1 cellular context compared by ENCODE assay signal in genomic region chr17:82309656-82310570, GRCh38.
TF ChIP-seq lines count a peak whose summit lies in the region.

No MANE protein-coding gene starts in this region.

TF ChIP-seq in HepG2, 621 proteins besides CTCF, POLR2A, EP300 and RAD21 (continued from another document and continues in another):
- no peak for TF ChIP-seq PREB (CRISPR knock-in tag; IDR thresholded peaks at IDR 0.05)
- TF ChIP-seq GPN1 (CRISPR knock-in tag; IDR thresholded peaks at IDR 0.05; ENCODE audit: borderline replicate concordance) = no peak
- no peak for TF ChIP-seq ZSCAN12 (CRISPR knock-in tag; IDR thresholded peaks at IDR 0.05)
- no peak for TF ChIP-seq PRDM10 (CRISPR knock-in tag; IDR thresholded peaks at IDR 0.05; ENCODE audit: low read depth)
- no peak for TF ChIP-seq BORCS8-MEF2B (CRISPR knock-in tag; IDR thresholded peaks at IDR 0.05)
- no peak for TF ChIP-seq SMARCE1 (IDR thresholded peaks at IDR 0.05; ENCODE audit: borderline replicate concordance)
- peak; percentile 100 for TF ChIP-seq ZNF263 (CRISPR knock-in tag; IDR thresholded peaks at IDR 0.05)
- no peak for TF ChIP-seq PCBP1 (IDR thresholded peaks at IDR 0.05; ENCODE audit: borderline replicate concordance, low read depth, low read length)
- no peak for TF ChIP-seq POLR2G (IDR thresholded peaks at IDR 0.05; ENCODE audit: low read depth, low read length)
- no peak for TF ChIP-seq ZNF761 (CRISPR knock-in tag; conservative IDR thresholded peaks at IDR 0.05)
- TF ChIP-seq UBTF (CRISPR knock-in tag; IDR thresholded peaks at IDR 0.05) = peak; percentile 34
- TF ChIP-seq TRIM24 (CRISPR knock-in tag; IDR thresholded peaks at IDR 0.05) = no peak
- peak; percentile 90; the same call in 1 of the 2 replicates for TF ChIP-seq ZBTB7A (CRISPR knock-in tag; IDR thresholded peaks at IDR 0.05)
- TF ChIP-seq SRSF9 (IDR thresholded peaks at IDR 0.05; ENCODE audit: borderline replicate concordance, insufficient read depth, low read depth, low read length, poor library complexity, severe bottlenecking) = no peak
- TF ChIP-seq SIN3B (IDR thresholded peaks at IDR 0.05; ENCODE audit: low read length) = no peak
- TF ChIP-seq ELF3 (CRISPR knock-in tag; IDR thresholded peaks at IDR 0.05) = 0 out of 2 replicates have a peak, but pooled peaks have one; percentile 30
- no peak for TF ChIP-seq KDM4B (CRISPR knock-in tag; IDR thresholded peaks at IDR 0.05)
- TF ChIP-seq ZNF576 (CRISPR knock-in tag; IDR thresholded peaks at IDR 0.05) = no peak
- no peak for TF ChIP-seq DBP (CRISPR knock-in tag; IDR thresholded peaks at IDR 0.05; ENCODE audit: not compliant biosample characterization)
- no peak for TF ChIP-seq TFDP2 (CRISPR knock-in tag; IDR thresholded peaks at IDR 0.05)
- TF ChIP-seq FOXA1 (IDR thresholded peaks at IDR 0.05) = no peak
- TF ChIP-seq FOXA1 (CRISPR knock-in tag; IDR thresholded peaks at IDR 0.05) = no peak
- TF ChIP-seq NFE2L2 (IDR thresholded peaks at IDR 0.05; ENCODE audit: low read length) = no peak
- TF ChIP-seq ZNF7 (CRISPR knock-in tag; IDR thresholded peaks at IDR 0.05) = no peak
- TF ChIP-seq HIC2 (CRISPR knock-in tag; IDR thresholded peaks at IDR 0.05; ENCODE audit: low read depth) = 0 out of 2 replicates have a peak, but pooled peaks have one; percentile 6
- TF ChIP-seq ZBTB34 (CRISPR knock-in tag; IDR thresholded peaks at IDR 0.05) = no peak
- TF ChIP-seq ZFY (CRISPR knock-in tag; IDR thresholded peaks at IDR 0.05) = 0 out of 2 replicates have a peak, but pooled peaks have one; percentile 18
- no peak for TF ChIP-seq ZNF10 (CRISPR knock-in tag; IDR thresholded peaks at IDR 0.05; ENCODE audit: borderline replicate concordance, low read depth)
- 0 out of 2 replicates have a peak, but pooled peaks have one; percentile 16 for TF ChIP-seq ZNF460 (CRISPR knock-in tag; IDR thresholded peaks at IDR 0.05; ENCODE audit: borderline replicate concordance)
- no peak for TF ChIP-seq SMC3 (IDR thresholded peaks at IDR 0.05; ENCODE audit: low read length)
- no peak for TF ChIP-seq GMEB1 (CRISPR knock-in tag; IDR thresholded peaks at IDR 0.05; ENCODE audit: borderline replicate concordance)
- TF ChIP-seq FUBP1 (CRISPR knock-in tag; IDR thresholded peaks at IDR 0.05; ENCODE audit: borderline replicate concordance) = no peak
- TF ChIP-seq THYN1 (CRISPR knock-in tag; IDR thresholded peaks at IDR 0.05; ENCODE audit: borderline replicate concordance, low read depth) = no peak
- 0 out of 2 replicates have a peak, but pooled peaks have one; percentile 30 for TF ChIP-seq KLF6 (CRISPR knock-in tag; IDR thresholded peaks at IDR 0.05)
- TF ChIP-seq TGIF2 (CRISPR knock-in tag; IDR thresholded peaks at IDR 0.05) = no peak
- peak; percentile 65; the same call in 1 of the 2 replicates for TF ChIP-seq YEATS2 (CRISPR knock-in tag; IDR thresholded peaks at IDR 0.05; ENCODE audit: borderline replicate concordance)
- no peak for TF ChIP-seq MEIS1 (CRISPR knock-in tag; IDR thresholded peaks at IDR 0.05; ENCODE audit: borderline replicate concordance)
- TF ChIP-seq NFE2 (CRISPR knock-in tag; IDR thresholded peaks at IDR 0.05) = no peak
- TF ChIP-seq RXRA (CRISPR knock-in tag; IDR thresholded peaks at IDR 0.05) = peak; percentile 78
- TF ChIP-seq ZNF230 (CRISPR knock-in tag; IDR thresholded peaks at IDR 0.05) = no peak
- TF ChIP-seq ETV6 (CRISPR knock-in tag; conservative IDR thresholded peaks at IDR 0.05) = no peak
- TF ChIP-seq ZSCAN9 (CRISPR knock-in tag; IDR thresholded peaks at IDR 0.05; ENCODE audit: borderline replicate concordance) = 0 out of 2 replicates have a peak, but pooled peaks have one; percentile 51
- peak; percentile 82 for TF ChIP-seq MYC (CRISPR knock-in tag; IDR thresholded peaks at IDR 0.05; ENCODE audit: borderline replicate concordance)
- peak; percentile 76 for TF ChIP-seq SALL1 (CRISPR knock-in tag; IDR thresholded peaks at IDR 0.05)
- no peak for TF ChIP-seq THAP7 (CRISPR knock-in tag; IDR thresholded peaks at IDR 0.05)
- no peak for TF ChIP-seq CREB3 (CRISPR knock-in tag; IDR thresholded peaks at IDR 0.05)
